ENCODE assay signal across 17 cellular contexts in genomic region chr18:25826377-25826776, GRCh38.
"Had no signal": no experiment of that assay in that cellular context is flagged by ENCODE, and none has a peak within 500 bp of the region (broad histone marks: within the 10 kb centered on the region; RNA-seq: fewer than 3 reads in every experiment).

No MANE protein-coding gene starts in this region.

- H3K79me2 ChIP-seq: parathyroid adenoma had no signal

- H2AFZ ChIP-seq: parathyroid adenoma had no signal

- H3K9ac ChIP-seq: parathyroid adenoma had no signal

- FAIRE-seq: astrocyte, bronchial epithelial cell, endometrium had no signal

- H3K4me3 Mint-ChIP-seq: activated CD4-positive, alpha-beta memory T cell treated with anti-CD3 and anti-CD28 coated beads for 36 hours; activated CD8-positive, alpha-beta memory T cell treated with anti-CD3 and anti-CD28 coated beads, Interleukin-2, amount 10 ng/mL, durations not matched to agents 7 days and 5 days; activated naive CD4-positive, alpha-beta T cell treated with anti-CD3 and anti-CD28 coated beads for 36 hours had no signal

- H3K4me3 ChIP-seq: colonic mucosa, gastroesophageal sphincter, heart right ventricle, upper lobe of left lung had no signal

- H3K4me1 Mint-ChIP-seq: activated CD8-positive, alpha-beta memory T cell treated with anti-CD3 and anti-CD28 coated beads, Interleukin-2, amount 10 ng/mL, durations not matched to agents 7 days and 5 days had no signal

- H3K27me3 ChIP-seq: colonic mucosa, gastroesophageal sphincter, upper lobe of left lung had no signal

- H3K36me3 ChIP-seq: colonic mucosa, gastroesophageal sphincter, heart right ventricle, upper lobe of left lung, WERI-Rb-1 had no signal

- H3K9me3 Mint-ChIP-seq: activated CD4-positive, alpha-beta memory T cell treated with anti-CD3 and anti-CD28 coated beads for 36 hours; activated naive CD4-positive, alpha-beta T cell treated with anti-CD3 and anti-CD28 coated beads for 36 hours; activated T-helper 2 cell treated with anti-CD3 and anti-CD28 coated beads, Interferon-gamma antibody, Interleukin-2, Interleukin-4, amounts not matched to agents 10 μg/mL and 5 μg/mL and 100 μg/mL, durations not matched to agents 14 hours and 24 hours and 36 hours had no signal

- H3K4me1 ChIP-seq: colonic mucosa, gastroesophageal sphincter, parathyroid adenoma had no signal

- H3K27ac ChIP-seq: colonic mucosa, gastroesophageal sphincter, heart right ventricle, parathyroid adenoma, upper lobe of left lung, WERI-Rb-1 had no signal

- H3K36me3 Mint-ChIP-seq: activated CD4-positive, alpha-beta memory T cell treated with anti-CD3 and anti-CD28 coated beads for 36 hours; activated CD8-positive, alpha-beta memory T cell treated with anti-CD3 and anti-CD28 coated beads, Interleukin-2, amount 10 ng/mL, durations not matched to agents 7 days and 5 days had no signal

- H3K27ac Mint-ChIP-seq: activated CD4-positive, alpha-beta memory T cell treated with anti-CD3 and anti-CD28 coated beads for 36 hours; activated CD8-positive, alpha-beta memory T cell treated with anti-CD3 and anti-CD28 coated beads, Interleukin-2, amount 10 ng/mL, durations not matched to agents 7 days and 5 days; activated naive CD4-positive, alpha-beta T cell treated with anti-CD3 and anti-CD28 coated beads for 36 hours; activated T-helper 2 cell treated with anti-CD3 and anti-CD28 coated beads, Interferon-gamma antibody, Interleukin-2, Interleukin-4, amounts not matched to agents 10 μg/mL and 5 μg/mL and 100 μg/mL, durations not matched to agents 14 hours and 24 hours and 36 hours had no signal

- DNase-seq: activated CD4-positive, alpha-beta memory T cell treated with anti-CD3 and anti-CD28 coated beads for 36 hours; activated CD8-positive, alpha-beta memory T cell treated with anti-CD3 and anti-CD28 coated beads, Interleukin-2, amount 10 ng/mL, durations not matched to agents 7 days and 5 days; activated naive CD4-positive, alpha-beta T cell treated with anti-CD3 and anti-CD28 coated beads for 36 hours; activated T-cell treated with anti-CD3 and anti-CD28 coated beads, Interleukin-2, amount 50 U/mL, for 1 hour; colonic mucosa; heart right ventricle; mesendoderm; stimulated activated CD4-positive, alpha-beta T cell treated with anti-CD3 and anti-CD28 coated beads, Interleukin-4, amount 100 ng/mL, for 24 hours; stimulated activated naive CD8-positive, alpha-beta T cell treated with anti-CD3 and anti-CD28 coated beads, Interleukin-15, Interleukin-2, amounts not matched to agents 100 U/mL and 50 U/mL, for 24 hours; upper lobe of left lung; WERI-Rb-1 had no signal

- H3K9me3 ChIP-seq: colonic mucosa, upper lobe of left lung had no signal
